Comparison of ENCODE assay signal across 10 cellular contexts in the genomic region with DNA sequence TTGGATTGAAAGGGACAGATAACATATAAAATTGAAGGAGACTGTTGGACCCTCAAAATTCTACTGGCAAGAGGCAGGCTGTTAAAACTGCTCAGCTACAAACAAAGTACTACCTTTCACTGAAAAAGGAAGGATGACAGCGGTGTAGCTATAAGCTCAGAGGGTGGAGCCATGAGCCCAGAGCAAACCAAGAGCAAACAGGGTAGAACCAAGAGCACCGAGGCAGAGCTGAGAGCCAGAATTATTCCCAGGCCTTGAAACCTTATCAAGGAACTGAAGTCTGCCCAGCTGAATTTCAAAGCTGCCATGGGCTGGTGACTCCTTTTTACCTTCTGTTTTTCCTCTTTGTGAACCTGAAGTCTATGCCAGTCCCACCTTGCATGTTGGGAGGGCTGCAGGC.
DNase-seq lines count a peak whose midpoint lies in the region; ATAC-seq, FAIRE-seq and TF ChIP-seq lines count a peak whose summit lies in the region.
"Had no signal": no experiment of that assay in that cellular context is flagged by ENCODE, and none has a peak within 500 bp of the region (broad histone marks: within the 10 kb centered on the region; RNA-seq: fewer than 3 reads in every experiment).

No MANE protein-coding gene starts in this region.

- H3K9me3 ChIP-seq in AG04450 (ENCODE audit: control insufficient read depth, insufficient read depth, low read length) (no peaks in the 10 kb centered on the region), uterus (no peaks in the 10 kb centered on the region), kidney (ENCODE audit: control insufficient read depth in 1 of 2, low read length in 2 of 2) (no peaks in the 10 kb centered on the region)
- H3K9me3 ChIP-seq: BE2C had no signal

- H3K27me3 ChIP-seq in AG04450 (ENCODE audit: control insufficient read depth, insufficient read depth, low read length) (no peaks in the 10 kb centered on the region), uterus (no peaks in the 10 kb centered on the region)
- H3K27me3 ChIP-seq: BE2C had no signal

- peaks cover 6% of the 10 kb centered on the region for H3K4me1 Mint-ChIP-seq in nephron

- POLR2A ChIA-PET in AG04450 (lab: Yijun Ruan, JAX), result no interaction called here

- H3K9me3 Mint-ChIP-seq in nephron, result no peaks in the 10 kb centered on the region

- no peak for TF ChIP-seq POLR2A in uterus (IDR thresholded peaks at IDR 0.05)

- H3K36me3 ChIP-seq in uterus, result no peaks in the 10 kb centered on the region
- H3K36me3 ChIP-seq in kidney (ENCODE audit: control insufficient read depth in 1 of 2, insufficient read depth in 2 of 2, low read length in 2 of 2), result peaks cover 11 to 28% of the 10 kb centered on the region in 2 donors

- CTCF ChIA-PET in AG04450 (lab: Charles Lee), result interaction anchor here (0.7 kb wide), 2 partner anchors 20 to 252 kb away, joined by 3 to 4 read pairs; no protein-coding TSS in a partner anchor

- H3K9ac ChIP-seq in kidney (ENCODE audit: low read length in 2 of 2), result no peak overlapping the region

- peak overlapping the region; percentile 11 for H3K27ac ChIP-seq in AG04450 (ENCODE audit: low read depth, low read length)
- H3K27ac ChIP-seq in uterus, result no peak overlapping the region
- H3K27ac ChIP-seq in kidney (ENCODE audit: low read depth in 2 of 2, low read length in 2 of 2), result no peak overlapping the region

- no peak for FAIRE-seq in kidney (lab: Jason Lieb, UNC)

- no peak for TF ChIP-seq CTCF in AG04450 (IDR thresholded peaks at IDR 0.05; ENCODE audit: low read depth, low read length)
- peak; percentile 22 for TF ChIP-seq CTCF in epithelial cell of esophagus (IDR thresholded peaks at IDR 0.05; ENCODE audit: insufficient read depth, low read depth, low read length, missing control alignments)
- no peak for TF ChIP-seq CTCF in nephron (IDR thresholded peaks at IDR 0.05; ENCODE audit: unreplicated experiment in 3 of 3)
- TF ChIP-seq CTCF in uterus (IDR thresholded peaks at IDR 0.05), result no peak
- TF ChIP-seq CTCF in kidney (IDR thresholded peaks at IDR 0.05; ENCODE audit: borderline replicate concordance, extremely low read depth, insufficient read depth), result no peak

- H3K4me3 ChIP-seq in AG04450 (ENCODE audit: low read depth, low read length) (no peak overlapping the region), epithelial cell of esophagus (ENCODE audit: low read length) (no peak overlapping the region), uterus (no peak overlapping the region), kidney (ENCODE audit: low read length in 2 of 2) (no peak overlapping the region)

- H3K4me1 ChIP-seq in uterus (no peaks in the 10 kb centered on the region), kidney (ENCODE audit: control insufficient read depth in 1 of 2, insufficient read depth in 1 of 2, low read depth in 1 of 2, low read length in 2 of 2) (peaks cover 0 to 7% of the 10 kb centered on the region in 2 donors)
- H3K4me1 ChIP-seq: BE2C had no signal

- H3K4me3 Mint-ChIP-seq in nephron, result no peak overlapping the region

- DNase-seq in AG04450 (ENCODE audit: low read depth, low spot score) (no peak), NOMO-1 treated with dmso at 0.1 percent for 144 hours (lab: John Stamatoyannopoulos, UW; ENCODE audit: unreplicated experiment) (peak; percentile 28), epithelial cell of esophagus (ENCODE audit: low read depth) (peak; percentile 30), uterus (no peak), kidney (no peak)
- no peak for DNase-seq in stimulated activated CD4-positive, alpha-beta T cell treated with anti-CD3 and anti-CD28 coated beads, Interleukin-2, amount 100 ng/mL, for 24 hours
- DNase-seq: BE2C, left colon had no signal

- peaks cover 85% of the 10 kb centered on the region for H3K36me3 Mint-ChIP-seq in nephron (ENCODE audit: low read depth)

- H3K27ac Mint-ChIP-seq in nephron, result peak overlapping the region; percentile 47 to 89 (median 61)

- intact Hi-C loops in uterus (cut with DNase I; ENCODE audit: low total_unique reads), result no loop called here
- intact Hi-C loops in kidney (cut with DNase I), result no loop called here

- no peak for ATAC-seq in HG03457 (IDR thresholded peaks at IDR 0.05; ENCODE audit: unreplicated experiment)
- ATAC-seq: left colon had no signal

- peaks cover 6% of the 10 kb centered on the region for H3K27me3 Mint-ChIP-seq in nephron (ENCODE audit: low read depth)

Comparison
In these comparisons a context has a peak if more than half of its experiments do, and no peak if none do; other contexts are left out.
1. DNase-seq: peak in NOMO-1 treated with dmso at 0.1 percent for 144 hours (single experiment) and epithelial cell of esophagus (single experiment); none in AG04450 (single experiment), uterus (0 of 2), kidney (single experiment) and stimulated activated CD4-positive, alpha-beta T cell treated with anti-CD3 and anti-CD28 coated beads, Interleukin-2, amount 100 ng/mL, for 24 hours (0 of 2).